ENCODE assay signal across 22 cellular contexts in genomic region chr11:111407652-111408051, GRCh38. TPM values are rescaled to one million over a fixed set of nuclear protein-coding genes. Genes with fewer than 3 reads are reported as not detected.
"Had no signal": no experiment of that assay in that cellular context is flagged by ENCODE, and none has a peak within 500 bp of the region (broad histone marks: within the 10 kb centered on the region; RNA-seq: fewer than 3 reads in every experiment).

No MANE protein-coding gene starts in this region.

- ATAC-seq: activated CD4-positive, alpha-beta T cell treated with anti-CD3 and anti-CD28 coated beads for 36 hours; activated T-helper 17 cell treated with anti-CD3 and anti-CD28 coated beads, Interleukin-2, amount 50 U/mL, for 72 hours had no signal

- H3K27ac ChIP-seq: SK-N-MC, VCaP had no signal

- H3K4me3 ChIP-seq: SK-N-MC had no signal

- DNase-seq: activated CD4-positive, alpha-beta memory T cell treated with anti-CD3 and anti-CD28 coated beads, Interleukin-2, amount 10 ng/mL, durations not matched to agents 7 days and 5 days; activated CD4-positive, alpha-beta T cell treated with anti-CD3 and anti-CD28 coated beads for 36 hours; activated CD4-positive, alpha-beta T cell treated with anti-CD3 and anti-CD28 coated beads, Interleukin-2, amount 50 U/mL, for 1 hour; activated gamma-delta T cell; activated naive CD4-positive, alpha-beta T cell treated with anti-CD3 and anti-CD28 coated beads for 36 hours; activated T-cell treated with anti-CD3 and anti-CD28 coated beads for 4 hours; activated T-cell treated with anti-CD3 and anti-CD28 coated beads, Interleukin-2, amount 50 U/mL, for 48 hours; amygdala; MM.1S; NCI-H1105; NCI-H1436; NCI-H1694 treated with DMSO at 0.1 percent for 48 hours; NCI-H2081; NCI-H510A treated with DMSO at 0.1 percent for 48 hours; NCI-H69; SIG-M5; T-helper 1 cell had no signal

- FAIRE-seq: astrocyte had no signal

RNA-seq across cellular contexts. Expression of gene POU2AF1, which starts 28.6 kb away (rescaled TPM):
- total RNA-seq: astrocyte, RPMI7951 had no signal
